Comparison of ENCODE assay signal across 8 cellular contexts in genomic region chr9:33142531-33142930, GRCh38. TPM values are rescaled to one million over a fixed set of nuclear protein-coding genes. Genes with fewer than 3 reads are reported as not detected.
DNase-seq lines count a peak whose midpoint lies in the region; ATAC-seq and TF ChIP-seq lines count a peak whose summit lies in the region.

No MANE protein-coding gene starts in this region.

- POLR2A ChIA-PET in MCF 10A (lab: Yijun Ruan, JAX) (interaction anchor here (0.7 to 11.2 kb wide), 7 partner anchors 8 to 230 kb away, joined by 3 to 67 read pairs (median 4); no protein-coding TSS in a partner anchor), A673 (lab: Charles Lee; ENCODE audit: low non-redundant PET) (no interaction called here)

- no peak for DNase-seq in MCF 10A (ENCODE audit: unreplicated experiment)
- DNase-seq in breast epithelium (ENCODE audit: low spot score in 2 of 2) = no peak
- peak; percentile 9 for DNase-seq in coronary artery (ENCODE audit: low spot score)
- peak; percentile 19 for DNase-seq in tibial artery
- DNase-seq in A673 (ENCODE audit: low spot score) = no peak
- DNase-seq in CD1c-positive myeloid dendritic cell (ENCODE audit: extremely low spot score) = no peak
- DNase-seq in AML-193 (lab: John Stamatoyannopoulos, UW) = no peak

- H3K4me3 ChIP-seq in breast epithelium = no peak overlapping the region
- no peak overlapping the region for H3K4me3 ChIP-seq in coronary artery
- no peak overlapping the region for H3K4me3 ChIP-seq in tibial artery
- no peak overlapping the region for H3K4me3 ChIP-seq in A673 (ENCODE audit: low read depth, low read length, poor library complexity, severe bottlenecking)

- H3K27ac Mint-ChIP-seq in MCF 10A (ENCODE audit: low read depth, unreplicated experiment) = peak overlapping the region; percentile 61

- H3K4me1 ChIP-seq in breast epithelium = peaks cover 17 to 27% of the 10 kb centered on the region in 2 donors
- peaks cover 0 to 100% (median 86%) of the 10 kb centered on the region in 4 donors for H3K4me1 ChIP-seq in tibial artery
- H3K4me1 ChIP-seq in A673 (ENCODE audit: insufficient read depth, low read length, poor library complexity, severe bottlenecking) = peaks cover 11% of the 10 kb centered on the region

- no peaks in the 10 kb centered on the region for H3K9me3 Mint-ChIP-seq in MCF 10A (ENCODE audit: unreplicated experiment)

- no peak for TF ChIP-seq POLR2A in breast epithelium (IDR thresholded peaks at IDR 0.05)

- BruUV-seq in MCF 10A (replicated peaks; lab: Mats Ljungman, UMichigan) (no TSS peak), A673 (replicated peaks; lab: Mats Ljungman, UMichigan) (no TSS peak)

- H3K27me3 ChIP-seq in breast epithelium = no peaks in the 10 kb centered on the region
- H3K27me3 ChIP-seq in tibial artery = no peaks in the 10 kb centered on the region
- H3K27me3 ChIP-seq in A673 (replicated peaks; ENCODE audit: insufficient read depth, low read depth, low read length, poor library complexity) = no peaks in the 10 kb centered on the region

- H3K4me3 Mint-ChIP-seq in MCF 10A (ENCODE audit: unreplicated experiment) = no peak overlapping the region

- H3K4me1 Mint-ChIP-seq in MCF 10A (ENCODE audit: insufficient read depth, unreplicated experiment) = peaks cover 26% of the 10 kb centered on the region

- CTCF ChIA-PET in MCF 10A (lab: Yijun Ruan, JAX) (interaction anchor here (1.0 to 1.1 kb wide), 3 partner anchors 9 to 42 kb away, joined by 4 read pairs; no protein-coding TSS in a partner anchor), A673 (lab: Charles Lee) (no interaction called here)

- TF ChIP-seq CTCF in MCF 10A (IDR thresholded peaks at IDR 0.05; ENCODE audit: unreplicated experiment) (no peak), breast epithelium (IDR thresholded peaks at IDR 0.05) (no peak), coronary artery (IDR thresholded peaks at IDR 0.05) (no peak), tibial artery (IDR thresholded peaks at IDR 0.05) (no peak), A673 (conservative IDR thresholded peaks at IDR 0.05; ENCODE audit: low read depth, low read length) (no peak)

- H3K36me3 Mint-ChIP-seq in MCF 10A (ENCODE audit: insufficient read depth, unreplicated experiment) = peaks cover 78% of the 10 kb centered on the region

- no peak overlapping the region for H3K27ac ChIP-seq in breast epithelium
- no peak overlapping the region for H3K27ac ChIP-seq in coronary artery
- H3K27ac ChIP-seq in tibial artery = no peak overlapping the region
- H3K27ac ChIP-seq in A673 (ENCODE audit: low read depth, low read length, poor library complexity, severe bottlenecking) = no peak overlapping the region

- H3K36me3 ChIP-seq in breast epithelium = no peaks in the 10 kb centered on the region
- H3K36me3 ChIP-seq in tibial artery = no peaks in the 10 kb centered on the region
- no peaks in the 10 kb centered on the region for H3K36me3 ChIP-seq in A673 (ENCODE audit: insufficient read depth, low read length, poor library complexity, severe bottlenecking)

- H3K27me3 Mint-ChIP-seq in MCF 10A (ENCODE audit: insufficient read depth, unreplicated experiment) = no peaks in the 10 kb centered on the region

- ATAC-seq in HG03097 (IDR thresholded peaks at IDR 0.05; ENCODE audit: low FRiP score, unreplicated experiment) = peak; percentile 25

- H3K9me3 ChIP-seq in breast epithelium = no peaks in the 10 kb centered on the region
- H3K9me3 ChIP-seq in tibial artery = no peaks in the 10 kb centered on the region
- no peaks in the 10 kb centered on the region for H3K9me3 ChIP-seq in A673 (ENCODE audit: low read depth, low read length, poor library complexity, severe bottlenecking)

- intact Hi-C loops in MCF 10A (cut with micrococcal nuclease) (no loop called here), breast epithelium (cut with DNase I; ENCODE audit: low total_unique reads) (no loop called here), tibial artery (cut with DNase I; ENCODE audit: low total_unique reads) (no loop called here), A673 (cut with micrococcal nuclease; ENCODE audit: unreplicated experiment) (no loop called here)

RNA-seq across cellular contexts. Expression of gene B4GALT1, which starts 24.6 kb away (rescaled TPM):
- total RNA-seq in MCF 10A (2022) (155 and 184 TPM in 2 replicates), breast epithelium (10 to 100 TPM; 60.8 to 81.8 (median 66.2) TPM), A673 (2021) (31.0 and 32.0 TPM in 2 replicates)

Comparison
In these comparisons a context has a peak if more than half of its experiments do, and no peak if none do; other contexts are left out.
1. DNase-seq: peak in coronary artery (single experiment) and tibial artery (2 of 2); none in MCF 10A (single experiment), breast epithelium (0 of 2), A673 (single experiment), CD1c-positive myeloid dendritic cell (single experiment) and AML-193 (0 of 2).